1 cellular context compared by ENCODE assay signal in the genomic region with DNA sequence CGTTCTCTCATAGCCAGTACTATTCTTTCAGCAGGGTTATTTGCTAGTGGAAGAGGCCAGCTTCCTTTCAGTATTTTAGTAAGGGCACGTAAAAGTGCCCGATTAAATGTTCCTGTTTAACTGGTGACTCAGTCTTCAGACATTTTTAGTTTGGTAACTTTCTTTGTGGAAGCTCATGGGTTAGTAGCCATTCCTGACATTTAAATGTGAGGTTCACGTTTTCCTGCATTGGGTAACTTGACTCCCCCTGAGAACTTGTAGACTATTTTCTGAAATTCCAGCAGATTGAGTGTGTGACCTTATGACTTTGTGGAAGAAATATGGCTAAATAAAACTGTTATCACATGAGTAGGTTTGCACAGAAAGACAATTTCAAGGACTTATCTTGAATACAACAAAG.
TF ChIP-seq lines count a peak whose summit lies in the region.

No MANE protein-coding gene starts in this region.

TF ChIP-seq in A549, 52 proteins besides CTCF, POLR2A, EP300 and RAD21 (continued from another document):
- peak; percentile 28; the same call in 1 of the 2 replicates for TF ChIP-seq BHLHE40 (IDR thresholded peaks at IDR 0.05; ENCODE audit: low read depth, low read length)
- no peak for TF ChIP-seq ZSCAN20 (CRISPR knock-in tag; IDR thresholded peaks at IDR 0.05)
- peak; percentile 68 to 77; a peak in 3 of 5 replicates for TF ChIP-seq JUN (IDR thresholded peaks at IDR 0.05)
- peak; percentile 32; the same call in 1 of the 2 replicates for TF ChIP-seq HES2 (IDR thresholded peaks at IDR 0.05)
- TF ChIP-seq, protein P1, sequence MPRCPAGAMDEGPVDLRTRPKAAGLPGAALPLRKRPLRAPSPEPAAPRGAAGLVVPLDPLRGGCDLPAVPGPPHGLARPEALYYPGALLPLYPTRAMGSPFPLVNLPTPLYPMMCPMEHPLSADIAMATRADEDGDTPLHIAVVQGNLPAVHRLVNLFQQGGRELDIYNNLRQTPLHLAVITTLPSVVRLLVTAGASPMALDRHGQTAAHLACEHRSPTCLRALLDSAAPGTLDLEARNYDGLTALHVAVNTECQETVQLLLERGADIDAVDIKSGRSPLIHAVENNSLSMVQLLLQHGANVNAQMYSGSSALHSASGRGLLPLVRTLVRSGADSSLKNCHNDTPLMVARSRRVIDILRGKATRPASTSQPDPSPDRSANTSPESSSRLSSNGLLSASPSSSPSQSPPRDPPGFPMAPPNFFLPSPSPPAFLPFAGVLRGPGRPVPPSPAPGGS (IDR thresholded peaks at IDR 0.05), result peak; percentile 91
